In the genomic region with DNA sequence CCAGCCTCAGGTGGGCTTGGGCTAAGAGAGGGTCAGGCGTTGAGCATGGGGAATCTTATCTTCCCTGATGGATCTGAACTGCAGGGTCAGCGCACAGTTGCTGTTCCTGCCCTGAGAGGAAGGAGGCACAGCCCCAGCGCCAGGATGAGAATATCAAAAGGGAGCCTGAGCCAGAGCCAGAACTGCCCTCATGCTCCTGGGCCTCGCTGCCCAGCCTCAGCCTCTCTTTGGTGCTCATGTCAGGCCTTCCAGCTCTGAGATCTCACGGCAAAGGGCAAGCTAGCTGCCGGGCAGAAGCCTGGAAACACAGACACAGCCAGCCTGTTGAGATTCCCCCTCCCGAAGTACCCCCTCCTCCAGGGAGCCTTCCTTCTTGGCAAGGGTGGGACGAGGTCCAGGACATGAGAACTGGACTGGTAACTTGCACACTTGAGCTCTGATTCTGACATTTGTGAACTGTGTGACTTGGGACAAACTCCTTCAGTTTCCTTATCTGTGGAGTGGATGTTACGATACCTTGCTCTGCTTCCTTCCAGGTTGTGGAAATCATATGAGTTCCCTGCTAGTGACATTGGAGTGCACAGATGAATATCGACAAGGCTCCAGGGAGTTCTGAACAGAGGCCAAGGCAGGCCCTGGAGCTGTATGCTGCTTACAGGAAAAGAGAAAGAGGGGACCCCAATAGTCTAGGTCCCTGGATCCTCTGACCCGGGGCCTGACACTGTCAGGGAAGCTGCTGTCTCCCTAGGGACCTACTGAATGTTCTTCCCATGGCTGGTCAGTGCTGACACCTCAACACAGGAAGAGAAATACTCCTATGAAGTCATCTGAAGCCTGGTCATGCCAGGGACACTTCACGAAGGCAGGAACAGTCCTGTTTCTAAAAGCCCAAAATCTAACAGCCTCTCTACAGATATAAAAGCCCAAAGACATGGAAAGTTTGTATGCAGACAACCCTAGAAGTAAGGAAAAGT, we compare ENCODE assay signal across 1 cellular context.
TF ChIP-seq lines count a peak whose summit lies in the region.

No MANE protein-coding gene starts in this region.

TF ChIP-seq in HCT116, 20 proteins besides CTCF, POLR2A, EP300 and RAD21 (continued from another document):
- TF ChIP-seq, protein P1, sequence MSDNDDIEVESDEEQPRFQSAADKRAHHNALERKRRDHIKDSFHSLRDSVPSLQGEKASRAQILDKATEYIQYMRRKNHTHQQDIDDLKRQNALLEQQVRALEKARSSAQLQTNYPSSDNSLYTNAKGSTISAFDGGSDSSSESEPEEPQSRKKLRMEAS (IDR thresholded peaks at IDR 0.05), result no peak
- TF ChIP-seq JUND (IDR thresholded peaks at IDR 0.05), result no peak
- no peak for TF ChIP-seq EZH2 (IDR thresholded peaks at IDR 0.05)
- TF ChIP-seq, protein P2, sequence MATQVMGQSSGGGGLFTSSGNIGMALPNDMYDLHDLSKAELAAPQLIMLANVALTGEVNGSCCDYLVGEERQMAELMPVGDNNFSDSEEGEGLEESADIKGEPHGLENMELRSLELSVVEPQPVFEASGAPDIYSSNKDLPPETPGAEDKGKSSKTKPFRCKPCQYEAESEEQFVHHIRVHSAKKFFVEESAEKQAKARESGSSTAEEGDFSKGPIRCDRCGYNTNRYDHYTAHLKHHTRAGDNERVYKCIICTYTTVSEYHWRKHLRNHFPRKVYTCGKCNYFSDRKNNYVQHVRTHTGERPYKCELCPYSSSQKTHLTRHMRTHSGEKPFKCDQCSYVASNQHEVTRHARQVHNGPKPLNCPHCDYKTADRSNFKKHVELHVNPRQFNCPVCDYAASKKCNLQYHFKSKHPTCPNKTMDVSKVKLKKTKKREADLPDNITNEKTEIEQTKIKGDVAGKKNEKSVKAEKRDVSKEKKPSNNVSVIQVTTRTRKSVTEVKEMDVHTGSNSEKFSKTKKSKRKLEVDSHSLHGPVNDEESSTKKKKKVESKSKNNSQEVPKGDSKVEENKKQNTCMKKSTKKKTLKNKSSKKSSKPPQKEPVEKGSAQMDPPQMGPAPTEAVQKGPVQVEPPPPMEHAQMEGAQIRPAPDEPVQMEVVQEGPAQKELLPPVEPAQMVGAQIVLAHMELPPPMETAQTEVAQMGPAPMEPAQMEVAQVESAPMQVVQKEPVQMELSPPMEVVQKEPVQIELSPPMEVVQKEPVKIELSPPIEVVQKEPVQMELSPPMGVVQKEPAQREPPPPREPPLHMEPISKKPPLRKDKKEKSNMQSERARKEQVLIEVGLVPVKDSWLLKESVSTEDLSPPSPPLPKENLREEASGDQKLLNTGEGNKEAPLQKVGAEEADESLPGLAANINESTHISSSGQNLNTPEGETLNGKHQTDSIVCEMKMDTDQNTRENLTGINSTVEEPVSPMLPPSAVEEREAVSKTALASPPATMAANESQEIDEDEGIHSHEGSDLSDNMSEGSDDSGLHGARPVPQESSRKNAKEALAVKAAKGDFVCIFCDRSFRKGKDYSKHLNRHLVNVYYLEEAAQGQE (IDR thresholded peaks at IDR 0.05; ENCODE audit: low read depth), result no peak
- no peak for TF ChIP-seq SP1 (IDR thresholded peaks at IDR 0.05; ENCODE audit: low read depth)
- TF ChIP-seq ZFX (IDR thresholded peaks at IDR 0.05), result no peak
- TF ChIP-seq, protein P3, sequence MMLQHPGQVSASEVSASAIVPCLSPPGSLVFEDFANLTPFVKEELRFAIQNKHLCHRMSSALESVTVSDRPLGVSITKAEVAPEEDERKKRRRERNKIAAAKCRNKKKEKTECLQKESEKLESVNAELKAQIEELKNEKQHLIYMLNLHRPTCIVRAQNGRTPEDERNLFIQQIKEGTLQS (IDR thresholded peaks at IDR 0.05), result no peak
- no peak for TF ChIP-seq EZH2phosphoT487 (IDR thresholded peaks at IDR 0.05; ENCODE audit: borderline replicate concordance)
- no peak for TF ChIP-seq CBX3 (IDR thresholded peaks at IDR 0.05; ENCODE audit: low read depth)
- no peak for TF ChIP-seq SIN3A (IDR thresholded peaks at IDR 0.05; ENCODE audit: low read depth)
